ENCODE assay signal across 1 cellular context in the genomic region with DNA sequence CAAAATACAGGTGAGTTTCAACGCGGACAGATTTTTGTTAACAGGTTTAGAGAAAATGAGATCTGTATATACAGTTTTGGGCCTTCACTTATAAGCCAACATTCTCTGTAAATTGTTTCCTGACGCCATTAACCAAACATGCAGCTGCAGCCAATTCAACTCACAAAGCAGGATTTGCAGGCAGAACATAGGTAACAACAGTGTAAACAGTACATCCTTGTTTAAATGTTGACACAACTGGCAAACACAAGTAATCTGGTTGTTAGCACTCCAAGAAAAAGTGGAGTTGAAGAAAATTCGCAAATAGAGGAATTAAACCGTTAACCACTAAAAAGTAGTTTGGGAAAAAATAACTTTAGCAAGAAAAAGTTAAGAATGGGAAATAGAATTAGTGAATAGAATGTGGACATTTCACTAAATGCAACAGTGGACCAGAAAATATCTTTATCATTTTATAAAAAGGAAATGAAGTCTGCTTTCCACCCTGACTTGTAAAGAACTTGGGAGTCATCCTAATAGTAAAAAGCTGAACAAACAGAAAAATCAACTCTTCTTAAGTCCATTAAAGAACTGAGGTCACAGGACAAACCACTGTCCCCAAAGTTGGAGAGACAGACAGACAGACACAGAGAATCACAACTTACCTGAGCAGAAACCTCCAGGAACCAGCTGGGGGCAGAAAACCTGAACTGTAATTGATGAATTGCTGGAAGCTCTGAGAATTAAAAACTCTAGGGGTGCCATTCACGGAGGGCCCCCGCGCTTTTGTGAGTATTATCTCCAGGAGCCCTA.
A peak's percentile ranks its signal among the peaks of the same experiment; 100 is the strongest.
TF ChIP-seq lines count a peak whose summit lies in the region.

No MANE protein-coding gene starts in this region.

TF ChIP-seq in HepG2, 621 proteins besides CTCF, POLR2A, EP300 and RAD21 (continued from another document and continues in another):
- TF ChIP-seq, protein P1, sequence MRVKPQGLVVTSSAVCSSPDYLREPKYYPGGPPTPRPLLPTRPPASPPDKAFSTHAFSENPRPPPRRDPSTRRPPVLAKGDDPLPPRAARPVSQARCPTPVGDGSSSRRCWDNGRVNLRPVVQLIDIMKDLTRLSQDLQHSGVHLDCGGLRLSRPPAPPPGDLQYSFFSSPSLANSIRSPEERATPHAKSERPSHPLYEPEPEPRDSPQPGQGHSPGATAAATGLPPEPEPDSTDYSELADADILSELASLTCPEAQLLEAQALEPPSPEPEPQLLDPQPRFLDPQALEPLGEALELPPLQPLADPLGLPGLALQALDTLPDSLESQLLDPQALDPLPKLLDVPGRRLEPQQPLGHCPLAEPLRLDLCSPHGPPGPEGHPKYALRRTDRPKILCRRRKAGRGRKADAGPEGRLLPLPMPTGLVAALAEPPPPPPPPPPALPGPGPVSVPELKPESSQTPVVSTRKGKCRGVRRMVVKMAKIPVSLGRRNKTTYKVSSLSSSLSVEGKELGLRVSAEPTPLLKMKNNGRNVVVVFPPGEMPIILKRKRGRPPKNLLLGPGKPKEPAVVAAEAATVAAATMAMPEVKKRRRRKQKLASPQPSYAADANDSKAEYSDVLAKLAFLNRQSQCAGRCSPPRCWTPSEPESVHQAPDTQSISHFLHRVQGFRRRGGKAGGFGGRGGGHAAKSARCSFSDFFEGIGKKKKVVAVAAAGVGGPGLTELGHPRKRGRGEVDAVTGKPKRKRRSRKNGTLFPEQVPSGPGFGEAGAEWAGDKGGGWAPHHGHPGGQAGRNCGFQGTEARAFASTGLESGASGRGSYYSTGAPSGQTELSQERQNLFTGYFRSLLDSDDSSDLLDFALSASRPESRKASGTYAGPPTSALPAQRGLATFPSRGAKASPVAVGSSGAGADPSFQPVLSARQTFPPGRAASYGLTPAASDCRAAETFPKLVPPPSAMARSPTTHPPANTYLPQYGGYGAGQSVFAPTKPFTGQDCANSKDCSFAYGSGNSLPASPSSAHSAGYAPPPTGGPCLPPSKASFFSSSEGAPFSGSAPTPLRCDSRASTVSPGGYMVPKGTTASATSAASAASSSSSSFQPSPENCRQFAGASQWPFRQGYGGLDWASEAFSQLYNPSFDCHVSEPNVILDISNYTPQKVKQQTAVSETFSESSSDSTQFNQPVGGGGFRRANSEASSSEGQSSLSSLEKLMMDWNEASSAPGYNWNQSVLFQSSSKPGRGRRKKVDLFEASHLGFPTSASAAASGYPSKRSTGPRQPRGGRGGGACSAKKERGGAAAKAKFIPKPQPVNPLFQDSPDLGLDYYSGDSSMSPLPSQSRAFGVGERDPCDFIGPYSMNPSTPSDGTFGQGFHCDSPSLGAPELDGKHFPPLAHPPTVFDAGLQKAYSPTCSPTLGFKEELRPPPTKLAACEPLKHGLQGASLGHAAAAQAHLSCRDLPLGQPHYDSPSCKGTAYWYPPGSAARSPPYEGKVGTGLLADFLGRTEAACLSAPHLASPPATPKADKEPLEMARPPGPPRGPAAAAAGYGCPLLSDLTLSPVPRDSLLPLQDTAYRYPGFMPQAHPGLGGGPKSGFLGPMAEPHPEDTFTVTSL (CRISPR knock-in tag; IDR thresholded peaks at IDR 0.05; ENCODE audit: borderline replicate concordance) = peak; percentile 91
- TF ChIP-seq EEA1 (CRISPR knock-in tag; IDR thresholded peaks at IDR 0.05; ENCODE audit: borderline replicate concordance) = no peak
- TF ChIP-seq CEBPB (IDR thresholded peaks at IDR 0.05; ENCODE audit: borderline replicate concordance, low read depth, low read length) = no peak
- TF ChIP-seq, protein P2, sequence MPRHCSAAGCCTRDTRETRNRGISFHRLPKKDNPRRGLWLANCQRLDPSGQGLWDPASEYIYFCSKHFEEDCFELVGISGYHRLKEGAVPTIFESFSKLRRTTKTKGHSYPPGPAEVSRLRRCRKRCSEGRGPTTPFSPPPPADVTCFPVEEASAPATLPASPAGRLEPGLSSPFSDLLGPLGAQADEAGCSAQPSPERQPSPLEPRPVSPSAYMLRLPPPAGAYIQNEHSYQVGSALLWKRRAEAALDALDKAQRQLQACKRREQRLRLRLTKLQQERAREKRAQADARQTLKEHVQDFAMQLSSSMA (CRISPR knock-in tag; IDR thresholded peaks at IDR 0.05) = no peak
- no peak for TF ChIP-seq ZNF143 (CRISPR knock-in tag; IDR thresholded peaks at IDR 0.05)
- TF ChIP-seq, protein P3, sequence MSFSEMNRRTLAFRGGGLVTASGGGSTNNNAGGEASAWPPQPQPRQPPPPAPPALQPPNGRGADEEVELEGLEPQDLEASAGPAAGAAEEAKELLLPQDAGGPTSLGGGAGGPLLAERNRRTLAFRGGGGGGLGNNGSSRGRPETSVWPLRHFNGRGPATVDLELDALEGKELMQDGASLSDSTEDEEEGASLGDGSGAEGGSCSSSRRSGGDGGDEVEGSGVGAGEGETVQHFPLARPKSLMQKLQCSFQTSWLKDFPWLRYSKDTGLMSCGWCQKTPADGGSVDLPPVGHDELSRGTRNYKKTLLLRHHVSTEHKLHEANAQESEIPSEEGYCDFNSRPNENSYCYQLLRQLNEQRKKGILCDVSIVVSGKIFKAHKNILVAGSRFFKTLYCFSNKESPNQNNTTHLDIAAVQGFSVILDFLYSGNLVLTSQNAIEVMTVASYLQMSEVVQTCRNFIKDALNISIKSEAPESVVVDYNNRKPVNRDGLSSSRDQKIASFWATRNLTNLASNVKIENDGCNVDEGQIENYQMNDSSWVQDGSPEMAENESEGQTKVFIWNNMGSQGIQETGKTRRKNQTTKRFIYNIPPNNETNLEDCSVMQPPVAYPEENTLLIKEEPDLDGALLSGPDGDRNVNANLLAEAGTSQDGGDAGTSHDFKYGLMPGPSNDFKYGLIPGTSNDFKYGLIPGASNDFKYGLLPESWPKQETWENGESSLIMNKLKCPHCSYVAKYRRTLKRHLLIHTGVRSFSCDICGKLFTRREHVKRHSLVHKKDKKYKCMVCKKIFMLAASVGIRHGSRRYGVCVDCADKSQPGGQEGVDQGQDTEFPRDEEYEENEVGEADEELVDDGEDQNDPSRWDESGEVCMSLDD (CRISPR knock-in tag; IDR thresholded peaks at IDR 0.05; ENCODE audit: borderline replicate concordance) = no peak
- TF ChIP-seq ZSCAN30 (CRISPR knock-in tag; IDR thresholded peaks at IDR 0.05) = no peak
- no peak for TF ChIP-seq TCF12 (IDR thresholded peaks at IDR 0.05)
- no peak for TF ChIP-seq TCF12 (CRISPR knock-in tag; IDR thresholded peaks at IDR 0.05)
- TF ChIP-seq, protein P4, sequence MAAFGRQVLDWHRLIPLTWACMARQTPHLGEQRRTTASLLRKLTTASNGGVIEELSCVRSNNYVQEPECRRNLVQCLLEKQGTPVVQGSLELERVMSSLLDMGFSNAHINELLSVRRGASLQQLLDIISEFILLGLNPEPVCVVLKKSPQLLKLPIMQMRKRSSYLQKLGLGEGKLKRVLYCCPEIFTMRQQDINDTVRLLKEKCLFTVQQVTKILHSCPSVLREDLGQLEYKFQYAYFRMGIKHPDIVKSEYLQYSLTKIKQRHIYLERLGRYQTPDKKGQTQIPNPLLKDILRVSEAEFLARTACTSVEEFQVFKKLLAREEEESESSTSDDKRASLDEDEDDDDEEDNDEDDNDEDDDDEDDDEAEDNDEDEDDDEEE (CRISPR knock-in tag; IDR thresholded peaks at IDR 0.05) = no peak
- TF ChIP-seq, protein P5, sequence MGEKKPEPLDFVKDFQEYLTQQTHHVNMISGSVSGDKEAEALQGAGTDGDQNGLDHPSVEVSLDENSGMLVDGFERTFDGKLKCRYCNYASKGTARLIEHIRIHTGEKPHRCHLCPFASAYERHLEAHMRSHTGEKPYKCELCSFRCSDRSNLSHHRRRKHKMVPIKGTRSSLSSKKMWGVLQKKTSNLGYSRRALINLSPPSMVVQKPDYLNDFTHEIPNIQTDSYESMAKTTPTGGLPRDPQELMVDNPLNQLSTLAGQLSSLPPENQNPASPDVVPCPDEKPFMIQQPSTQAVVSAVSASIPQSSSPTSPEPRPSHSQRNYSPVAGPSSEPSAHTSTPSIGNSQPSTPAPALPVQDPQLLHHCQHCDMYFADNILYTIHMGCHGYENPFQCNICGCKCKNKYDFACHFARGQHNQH (CRISPR knock-in tag; IDR thresholded peaks at IDR 0.05) = 0 out of 2 replicates have a peak, but pooled peaks have one; percentile 36
- no peak for TF ChIP-seq TP53 (CRISPR knock-in tag; conservative IDR thresholded peaks at IDR 0.05)
- no peak for TF ChIP-seq ZMAT3 (CRISPR knock-in tag; conservative IDR thresholded peaks at IDR 0.05)
- TF ChIP-seq ZNF709 (CRISPR knock-in tag; IDR thresholded peaks at IDR 0.05) = no peak
- no peak for TF ChIP-seq MBNL3 (CRISPR knock-in tag; conservative IDR thresholded peaks at IDR 0.05)
- no peak for TF ChIP-seq DMAP1 (CRISPR knock-in tag; IDR thresholded peaks at IDR 0.05)
- peak; percentile 88 for TF ChIP-seq HHEX (CRISPR knock-in tag; IDR thresholded peaks at IDR 0.05)
- TF ChIP-seq TAF15 (IDR thresholded peaks at IDR 0.05; ENCODE audit: low read depth, low read length, poor library complexity, severe bottlenecking) = no peak
- no peak for TF ChIP-seq ZNF572 (CRISPR knock-in tag; IDR thresholded peaks at IDR 0.05)
- no peak for TF ChIP-seq ZNF180 (CRISPR knock-in tag; IDR thresholded peaks at IDR 0.05; ENCODE audit: borderline replicate concordance, low read depth)
- TF ChIP-seq, protein P6, sequence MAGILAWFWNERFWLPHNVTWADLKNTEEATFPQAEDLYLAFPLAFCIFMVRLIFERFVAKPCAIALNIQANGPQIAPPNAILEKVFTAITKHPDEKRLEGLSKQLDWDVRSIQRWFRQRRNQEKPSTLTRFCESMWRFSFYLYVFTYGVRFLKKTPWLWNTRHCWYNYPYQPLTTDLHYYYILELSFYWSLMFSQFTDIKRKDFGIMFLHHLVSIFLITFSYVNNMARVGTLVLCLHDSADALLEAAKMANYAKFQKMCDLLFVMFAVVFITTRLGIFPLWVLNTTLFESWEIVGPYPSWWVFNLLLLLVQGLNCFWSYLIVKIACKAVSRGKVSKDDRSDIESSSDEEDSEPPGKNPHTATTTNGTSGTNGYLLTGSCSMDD (CRISPR knock-in tag; IDR thresholded peaks at IDR 0.05) = no peak
- TF ChIP-seq ZNF331 (CRISPR knock-in tag; IDR thresholded peaks at IDR 0.05) = peak; percentile 29; the same call in 1 of the 2 replicates
- peak; percentile 51; the same call in 1 of the 2 replicates for TF ChIP-seq SAP130 (CRISPR knock-in tag; IDR thresholded peaks at IDR 0.05; ENCODE audit: low read depth)
- no peak for TF ChIP-seq AHR (CRISPR knock-in tag; IDR thresholded peaks at IDR 0.05)
- peak; percentile 70; the same call in 1 of the 2 replicates for TF ChIP-seq SOX5 (CRISPR knock-in tag; IDR thresholded peaks at IDR 0.05; ENCODE audit: borderline replicate concordance)
- no peak for TF ChIP-seq ZNF660 (CRISPR knock-in tag; IDR thresholded peaks at IDR 0.05; ENCODE audit: borderline replicate concordance, low read depth)
- TF ChIP-seq, protein P7, sequence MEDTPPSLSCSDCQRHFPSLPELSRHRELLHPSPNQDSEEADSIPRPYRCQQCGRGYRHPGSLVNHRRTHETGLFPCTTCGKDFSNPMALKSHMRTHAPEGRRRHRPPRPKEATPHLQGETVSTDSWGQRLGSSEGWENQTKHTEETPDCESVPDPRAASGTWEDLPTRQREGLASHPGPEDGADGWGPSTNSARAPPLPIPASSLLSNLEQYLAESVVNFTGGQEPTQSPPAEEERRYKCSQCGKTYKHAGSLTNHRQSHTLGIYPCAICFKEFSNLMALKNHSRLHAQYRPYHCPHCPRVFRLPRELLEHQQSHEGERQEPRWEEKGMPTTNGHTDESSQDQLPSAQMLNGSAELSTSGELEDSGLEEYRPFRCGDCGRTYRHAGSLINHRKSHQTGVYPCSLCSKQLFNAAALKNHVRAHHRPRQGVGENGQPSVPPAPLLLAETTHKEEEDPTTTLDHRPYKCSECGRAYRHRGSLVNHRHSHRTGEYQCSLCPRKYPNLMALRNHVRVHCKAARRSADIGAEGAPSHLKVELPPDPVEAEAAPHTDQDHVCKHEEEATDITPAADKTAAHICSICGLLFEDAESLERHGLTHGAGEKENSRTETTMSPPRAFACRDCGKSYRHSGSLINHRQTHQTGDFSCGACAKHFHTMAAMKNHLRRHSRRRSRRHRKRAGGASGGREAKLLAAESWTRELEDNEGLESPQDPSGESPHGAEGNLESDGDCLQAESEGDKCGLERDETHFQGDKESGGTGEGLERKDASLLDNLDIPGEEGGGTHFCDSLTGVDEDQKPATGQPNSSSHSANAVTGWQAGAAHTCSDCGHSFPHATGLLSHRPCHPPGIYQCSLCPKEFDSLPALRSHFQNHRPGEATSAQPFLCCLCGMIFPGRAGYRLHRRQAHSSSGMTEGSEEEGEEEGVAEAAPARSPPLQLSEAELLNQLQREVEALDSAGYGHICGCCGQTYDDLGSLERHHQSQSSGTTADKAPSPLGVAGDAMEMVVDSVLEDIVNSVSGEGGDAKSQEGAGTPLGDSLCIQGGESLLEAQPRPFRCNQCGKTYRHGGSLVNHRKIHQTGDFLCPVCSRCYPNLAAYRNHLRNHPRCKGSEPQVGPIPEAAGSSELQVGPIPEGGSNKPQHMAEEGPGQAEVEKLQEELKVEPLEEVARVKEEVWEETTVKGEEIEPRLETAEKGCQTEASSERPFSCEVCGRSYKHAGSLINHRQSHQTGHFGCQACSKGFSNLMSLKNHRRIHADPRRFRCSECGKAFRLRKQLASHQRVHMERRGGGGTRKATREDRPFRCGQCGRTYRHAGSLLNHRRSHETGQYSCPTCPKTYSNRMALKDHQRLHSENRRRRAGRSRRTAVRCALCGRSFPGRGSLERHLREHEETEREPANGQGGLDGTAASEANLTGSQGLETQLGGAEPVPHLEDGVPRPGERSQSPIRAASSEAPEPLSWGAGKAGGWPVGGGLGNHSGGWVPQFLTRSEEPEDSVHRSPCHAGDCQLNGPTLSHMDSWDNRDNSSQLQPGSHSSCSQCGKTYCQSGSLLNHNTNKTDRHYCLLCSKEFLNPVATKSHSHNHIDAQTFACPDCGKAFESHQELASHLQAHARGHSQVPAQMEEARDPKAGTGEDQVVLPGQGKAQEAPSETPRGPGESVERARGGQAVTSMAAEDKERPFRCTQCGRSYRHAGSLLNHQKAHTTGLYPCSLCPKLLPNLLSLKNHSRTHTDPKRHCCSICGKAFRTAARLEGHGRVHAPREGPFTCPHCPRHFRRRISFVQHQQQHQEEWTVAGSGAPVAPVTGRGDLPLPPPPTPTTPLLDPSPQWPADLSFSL (CRISPR knock-in tag; IDR thresholded peaks at IDR 0.05) = no peak
- no peak for TF ChIP-seq ZC3H13 (CRISPR knock-in tag; IDR thresholded peaks at IDR 0.05)
- TF ChIP-seq ZNF343 (CRISPR knock-in tag; IDR thresholded peaks at IDR 0.05) = no peak
- no peak for TF ChIP-seq LCORL (IDR thresholded peaks at IDR 0.05)
- TF ChIP-seq LCORL (CRISPR knock-in tag; IDR thresholded peaks at IDR 0.05) = no peak
- TF ChIP-seq, protein P8, sequence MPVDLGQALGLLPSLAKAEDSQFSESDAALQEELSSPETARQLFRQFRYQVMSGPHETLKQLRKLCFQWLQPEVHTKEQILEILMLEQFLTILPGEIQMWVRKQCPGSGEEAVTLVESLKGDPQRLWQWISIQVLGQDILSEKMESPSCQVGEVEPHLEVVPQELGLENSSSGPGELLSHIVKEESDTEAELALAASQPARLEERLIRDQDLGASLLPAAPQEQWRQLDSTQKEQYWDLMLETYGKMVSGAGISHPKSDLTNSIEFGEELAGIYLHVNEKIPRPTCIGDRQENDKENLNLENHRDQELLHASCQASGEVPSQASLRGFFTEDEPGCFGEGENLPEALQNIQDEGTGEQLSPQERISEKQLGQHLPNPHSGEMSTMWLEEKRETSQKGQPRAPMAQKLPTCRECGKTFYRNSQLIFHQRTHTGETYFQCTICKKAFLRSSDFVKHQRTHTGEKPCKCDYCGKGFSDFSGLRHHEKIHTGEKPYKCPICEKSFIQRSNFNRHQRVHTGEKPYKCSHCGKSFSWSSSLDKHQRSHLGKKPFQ (CRISPR knock-in tag; IDR thresholded peaks at IDR 0.05; ENCODE audit: insufficient replicate concordance) = no peak
- no peak for TF ChIP-seq GABPA (IDR thresholded peaks at IDR 0.05; ENCODE audit: low read depth, low read length)
- TF ChIP-seq GABPA (CRISPR knock-in tag; IDR thresholded peaks at IDR 0.05; ENCODE audit: low read depth) = no peak
- TF ChIP-seq THAP11 (CRISPR knock-in tag; IDR thresholded peaks at IDR 0.05) = peak; percentile 33; the same call in 1 of the 2 replicates
- no peak for TF ChIP-seq GTF3A (CRISPR knock-in tag; conservative IDR thresholded peaks at IDR 0.05)
- TF ChIP-seq PAWR (CRISPR knock-in tag; IDR thresholded peaks at IDR 0.05; ENCODE audit: borderline replicate concordance) = no peak
